1 cellular context compared by ENCODE assay signal in genomic region chr20:32681175-32682084, GRCh38.
TF ChIP-seq lines count a peak whose summit lies in the region.

No MANE protein-coding gene starts in this region.

TF ChIP-seq in HepG2, 621 proteins besides CTCF, POLR2A, EP300 and RAD21 (continued from another document and continues in another):
- TF ChIP-seq, protein P1, sequence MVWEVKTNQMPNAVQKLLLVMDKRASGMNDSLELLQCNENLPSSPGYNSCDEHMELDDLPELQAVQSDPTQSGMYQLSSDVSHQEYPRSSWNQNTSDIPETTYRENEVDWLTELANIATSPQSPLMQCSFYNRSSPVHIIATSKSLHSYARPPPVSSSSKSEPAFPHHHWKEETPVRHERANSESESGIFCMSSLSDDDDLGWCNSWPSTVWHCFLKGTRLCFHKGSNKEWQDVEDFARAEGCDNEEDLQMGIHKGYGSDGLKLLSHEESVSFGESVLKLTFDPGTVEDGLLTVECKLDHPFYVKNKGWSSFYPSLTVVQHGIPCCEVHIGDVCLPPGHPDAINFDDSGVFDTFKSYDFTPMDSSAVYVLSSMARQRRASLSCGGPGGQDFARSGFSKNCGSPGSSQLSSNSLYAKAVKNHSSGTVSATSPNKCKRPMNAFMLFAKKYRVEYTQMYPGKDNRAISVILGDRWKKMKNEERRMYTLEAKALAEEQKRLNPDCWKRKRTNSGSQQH (CRISPR knock-in tag; IDR thresholded peaks at IDR 0.05; ENCODE audit: low read depth), result no peak
- TF ChIP-seq ZBTB3 (CRISPR knock-in tag; IDR thresholded peaks at IDR 0.05; ENCODE audit: borderline replicate concordance, low read depth) (peak; percentile 36; the same call in 1 of the 2 replicates), ZNF136 (CRISPR knock-in tag; IDR thresholded peaks at IDR 0.05; ENCODE audit: low read depth) (no peak), ZFYVE20 (CRISPR knock-in tag; IDR thresholded peaks at IDR 0.05; ENCODE audit: borderline replicate concordance, low read depth) (no peak), ZNF282 (IDR thresholded peaks at IDR 0.05; ENCODE audit: partially characterized antibody) (no peak), FOXA1 (IDR thresholded peaks at IDR 0.05) (no peak), FOXA1 (CRISPR knock-in tag; IDR thresholded peaks at IDR 0.05) (peak; percentile 20; the same call in 1 of the 2 replicates), ZNF724P (CRISPR knock-in tag; IDR thresholded peaks at IDR 0.05; ENCODE audit: borderline replicate concordance) (no peak), STAT5B (CRISPR knock-in tag; IDR thresholded peaks at IDR 0.05) (no peak), ZNF160 (CRISPR knock-in tag; IDR thresholded peaks at IDR 0.05) (no peak), ZNF7 (CRISPR knock-in tag; IDR thresholded peaks at IDR 0.05) (no peak), ZNF597 (CRISPR knock-in tag; IDR thresholded peaks at IDR 0.05) (no peak), ZNF350 (CRISPR knock-in tag; IDR thresholded peaks at IDR 0.05; ENCODE audit: borderline replicate concordance, low read depth) (no peak; the same call in 1 of the 2 replicates), FOXM1 (CRISPR knock-in tag; IDR thresholded peaks at IDR 0.05) (no peak), AKAP8 (CRISPR knock-in tag; IDR thresholded peaks at IDR 0.05) (no peak), HHEX (CRISPR knock-in tag; IDR thresholded peaks at IDR 0.05) (0 out of 2 replicates have a peak, but pooled peaks have one; percentile 7), SOX5 (CRISPR knock-in tag; IDR thresholded peaks at IDR 0.05; ENCODE audit: borderline replicate concordance) (peak; percentile 42; the same call in 1 of the 2 replicates), ZNF740 (CRISPR knock-in tag; IDR thresholded peaks at IDR 0.05) (no peak), TBP (CRISPR knock-in tag; IDR thresholded peaks at IDR 0.05) (no peak), ZNF251 (CRISPR knock-in tag; IDR thresholded peaks at IDR 0.05) (0 out of 2 replicates have a peak, but pooled peaks have one; percentile 74), MAFK (conservative IDR thresholded peaks at IDR 0.05 in 1 of 2, IDR thresholded peaks at IDR 0.05 in 1 of 2; ENCODE audit: low read length in 2 of 2) (peak; percentile 24 to 29; a peak in 2 of 4 replicates), ZBTB21 (CRISPR knock-in tag; IDR thresholded peaks at IDR 0.05) (no peak), GATA4 (IDR thresholded peaks at IDR 0.05; ENCODE audit: borderline replicate concordance, low read depth) (no peak), GABPB1 (CRISPR knock-in tag; IDR thresholded peaks at IDR 0.05) (no peak; the same call in 1 of the 2 replicates), EZH2 (conservative IDR thresholded peaks at IDR 0.05; ENCODE audit: low read depth, low read length) (no peak), ZC3H13 (CRISPR knock-in tag; IDR thresholded peaks at IDR 0.05) (no peak), ZFP90 (CRISPR knock-in tag; IDR thresholded peaks at IDR 0.05; ENCODE audit: borderline replicate concordance) (no peak; the same call in 1 of the 2 replicates), AKNA (CRISPR knock-in tag; IDR thresholded peaks at IDR 0.05; ENCODE audit: borderline replicate concordance) (no peak), PPARG (CRISPR knock-in tag; conservative IDR thresholded peaks at IDR 0.05) (no peak), ZNF333 (CRISPR knock-in tag; IDR thresholded peaks at IDR 0.05; ENCODE audit: borderline replicate concordance) (peak; percentile 78; the same call in 1 of the 2 replicates), FLYWCH1 (CRISPR knock-in tag; IDR thresholded peaks at IDR 0.05) (no peak), MTF2 (CRISPR knock-in tag; IDR thresholded peaks at IDR 0.05; ENCODE audit: borderline replicate concordance) (no peak; the same call in 1 of the 2 replicates), TEF (CRISPR knock-in tag; IDR thresholded peaks at IDR 0.05) (no peak), ZNF563 (CRISPR knock-in tag; IDR thresholded peaks at IDR 0.05) (no peak), IRF9 (CRISPR knock-in tag; IDR thresholded peaks at IDR 0.05; ENCODE audit: borderline replicate concordance) (peak; percentile 46), ZNF232 (CRISPR knock-in tag; IDR thresholded peaks at IDR 0.05; ENCODE audit: borderline replicate concordance) (no peak), ZFP36 (IDR thresholded peaks at IDR 0.05; ENCODE audit: borderline replicate concordance, low read depth, low read length, partially characterized antibody) (no peak), ZFP62 (CRISPR knock-in tag; IDR thresholded peaks at IDR 0.05) (no peak), PRDM15 (CRISPR knock-in tag; IDR thresholded peaks at IDR 0.05) (no peak)
- TF ChIP-seq, protein P2, sequence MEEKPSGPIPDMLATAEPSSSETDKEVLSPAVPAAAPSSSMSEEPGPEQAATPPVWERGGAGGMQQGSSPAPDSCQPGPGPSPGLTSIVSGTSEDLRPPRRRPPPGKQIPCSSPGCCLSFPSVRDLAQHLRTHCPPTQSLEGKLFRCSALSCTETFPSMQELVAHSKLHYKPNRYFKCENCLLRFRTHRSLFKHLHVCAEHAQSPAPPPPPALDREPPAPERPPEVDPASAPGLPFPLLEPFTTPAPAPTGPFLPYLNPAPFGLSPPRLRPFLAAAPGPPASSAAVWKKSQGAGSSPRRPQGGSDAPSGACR (CRISPR knock-in tag; IDR thresholded peaks at IDR 0.05), result no peak
- TF ChIP-seq, protein P3, sequence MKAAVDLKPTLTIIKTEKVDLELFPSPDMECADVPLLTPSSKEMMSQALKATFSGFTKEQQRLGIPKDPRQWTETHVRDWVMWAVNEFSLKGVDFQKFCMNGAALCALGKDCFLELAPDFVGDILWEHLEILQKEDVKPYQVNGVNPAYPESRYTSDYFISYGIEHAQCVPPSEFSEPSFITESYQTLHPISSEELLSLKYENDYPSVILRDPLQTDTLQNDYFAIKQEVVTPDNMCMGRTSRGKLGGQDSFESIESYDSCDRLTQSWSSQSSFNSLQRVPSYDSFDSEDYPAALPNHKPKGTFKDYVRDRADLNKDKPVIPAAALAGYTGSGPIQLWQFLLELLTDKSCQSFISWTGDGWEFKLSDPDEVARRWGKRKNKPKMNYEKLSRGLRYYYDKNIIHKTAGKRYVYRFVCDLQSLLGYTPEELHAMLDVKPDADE (CRISPR knock-in tag; IDR thresholded peaks at IDR 0.05), result no peak
- TF ChIP-seq, protein P4, sequence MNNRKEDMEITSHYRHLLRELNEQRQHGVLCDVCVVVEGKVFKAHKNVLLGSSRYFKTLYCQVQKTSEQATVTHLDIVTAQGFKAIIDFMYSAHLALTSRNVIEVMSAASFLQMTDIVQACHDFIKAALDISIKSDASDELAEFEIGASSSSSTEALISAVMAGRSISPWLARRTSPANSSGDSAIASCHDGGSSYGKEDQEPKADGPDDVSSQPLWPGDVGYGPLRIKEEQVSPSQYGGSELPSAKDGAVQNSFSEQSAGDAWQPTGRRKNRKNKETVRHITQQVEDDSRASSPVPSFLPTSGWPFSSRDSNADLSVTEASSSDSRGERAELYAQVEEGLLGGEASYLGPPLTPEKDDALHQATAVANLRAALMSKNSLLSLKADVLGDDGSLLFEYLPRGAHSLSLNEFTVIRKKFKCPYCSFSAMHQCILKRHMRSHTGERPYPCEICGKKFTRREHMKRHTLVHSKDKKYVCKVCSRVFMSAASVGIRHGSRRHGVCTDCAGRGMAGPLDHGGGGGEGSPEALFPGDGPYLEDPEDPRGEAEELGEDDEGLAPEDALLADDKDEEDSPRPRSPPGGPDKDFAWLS (CRISPR knock-in tag; IDR thresholded peaks at IDR 0.05; ENCODE audit: borderline replicate concordance), result 0 out of 2 replicates have a peak, but pooled peaks have one; percentile 26
